In genomic region chr4:6693274-6694176, GRCh38 we compare ENCODE assay signal across 10 cellular contexts. TPM values are rescaled to one million over a fixed set of nuclear protein-coding genes. Genes with fewer than 3 reads are reported as not detected.
DNase-seq lines count a peak whose midpoint lies in the region; ATAC-seq, FAIRE-seq and TF ChIP-seq lines count a peak whose summit lies in the region.
"Had no signal": no experiment of that assay in that cellular context is flagged by ENCODE, and none has a peak within 500 bp of the region (broad histone marks: within the 10 kb centered on the region; RNA-seq: fewer than 3 reads in every experiment).

Gene S100P, plus strand, starts transcription at chr4:6693878. Its CDS starts 55 bp downstream, at chr4:6693933.

- H3K79me2 ChIP-seq in PC-9 (ENCODE audit: low read depth) (peaks cover 48% of the 10 kb centered on the region), H1 (ENCODE audit: control insufficient read depth in 1 of 2, insufficient read depth in 2 of 2, low read length in 2 of 2) (no peaks in the 10 kb centered on the region)

- H3K27me3 ChIP-seq in Caco-2 (replicated peaks; ENCODE audit: control insufficient read depth, insufficient read depth, low read length) (no peaks in the 10 kb centered on the region), PC-9 (ENCODE audit: insufficient read depth, low read depth) (no peaks in the 10 kb centered on the region), H1 (replicated peaks in 1 of 4; ENCODE audit: control insufficient read depth in 3 of 4, extremely low read depth in 1 of 4, insufficient read depth in 3 of 4, low read length in 3 of 4) (no peaks in the 10 kb centered on the region), neutrophil (no peaks in the 10 kb centered on the region)
- H3K27me3 ChIP-seq: body of pancreas had no signal

- peak within 1 kb of the TSS; percentile 16; the same call in 1 of the 2 replicates for H2BK15ac ChIP-seq in H1 (ENCODE audit: low read length)

- H3K4me1 ChIP-seq in Caco-2 (peaks cover 59% of the 10 kb centered on the region), PC-9 (replicated peaks; ENCODE audit: insufficient read depth) (peaks cover 58% of the 10 kb centered on the region), H1 (replicated peaks in 1 of 4; ENCODE audit: control insufficient read depth in 3 of 4, insufficient read depth in 4 of 4, low read length in 3 of 4) (peaks cover 0 to 19% (median 16%) of the 10 kb centered on the region in 4 experiments; a peak in 6 of 7 replicates), neutrophil (ENCODE audit: control insufficient read depth in 1 of 2, insufficient read depth in 1 of 2, low read depth in 1 of 2, low read length in 1 of 2) (peaks cover 87 to 90% of the 10 kb centered on the region in 2 experiments)

- no peak within 1 kb of the TSS for H2BK20ac ChIP-seq in H1 (ENCODE audit: low read length)

- H3K27ac ChIP-seq in PC-9 (peak within 1 kb of the TSS; percentile 100), H1 (ENCODE audit: low read depth, low read length) (no peak within 1 kb of the TSS), neutrophil (peak within 1 kb of the TSS; percentile 98)
- H3K27ac ChIP-seq: body of pancreas had no signal

- H4K8ac ChIP-seq in H1 (ENCODE audit: extremely low read depth, insufficient read depth, low read length), result peak within 1 kb of the TSS; percentile 43; the same call in 1 of the 2 replicates

- 91% methylated on average over 28 of the region's 28 CpGs; no CpG with 5 or more reads in 1 of the 2 experiments for WGBS in H1 (ENCODE audit: extremely low coverage in 1 of 2, insufficient coverage in 1 of 2, insufficient read length in 1 of 2, insufficient replicate concordance in 2 of 2, low coverage in 1 of 2, low lambda C conversion rate in 2 of 2, missing lambda C conversion rate in 1 of 2), 2 experiments

- H2BK5ac ChIP-seq in H1 (ENCODE audit: low read depth, low read length), result no peak within 1 kb of the TSS; the same call in 1 of the 2 replicates

- no peaks in the 10 kb centered on the region; the same call in 1 of the 2 replicates for H3K23me2 ChIP-seq in H1 (ENCODE audit: low read depth, low read length)

- no peak within 1 kb of the TSS for H4K91ac ChIP-seq in H1 (replicated peaks; ENCODE audit: insufficient read length, low read length)

- no peaks in the 10 kb centered on the region for H3K27me3 Mint-ChIP-seq in Caco-2 (ENCODE audit: insufficient read depth, unreplicated experiment)

- H3K9me3 ChIP-seq in Caco-2 (no peaks in the 10 kb centered on the region), PC-9 (ENCODE audit: insufficient read depth, low read depth) (no peaks in the 10 kb centered on the region), H1 (ENCODE audit: insufficient read depth in 2 of 2, low read depth in 1 of 2, low read length in 1 of 2) (no peaks in the 10 kb centered on the region), neutrophil (no peaks in the 10 kb centered on the region)
- H3K9me3 ChIP-seq: body of pancreas had no signal

- H3K4me1 Mint-ChIP-seq in Caco-2 (ENCODE audit: low read depth, unreplicated experiment), result peaks cover 53% of the 10 kb centered on the region

- intact Hi-C loops in Caco-2 (cut with micrococcal nuclease; ENCODE audit: unreplicated experiment), result loop anchor here (2.0 kb wide), 1 partner anchor 15 kb away; the partner anchor contains the start of gene MRFAP1L1
- intact Hi-C loops in PC-9 (cut with micrococcal nuclease; ENCODE audit: unreplicated experiment), result no loop called here

- H3F3A ChIP-seq in PC-9 (ENCODE audit: insufficient read depth, low read depth), result peaks cover 74% of the 10 kb centered on the region

- H3K4me3 Mint-ChIP-seq in Caco-2 (ENCODE audit: unreplicated experiment), result peak within 1 kb of the TSS; percentile 77

- H2BK120ac ChIP-seq in H1 (replicated peaks; ENCODE audit: low read depth, low read length), result no peak within 1 kb of the TSS

- H3K9me2 ChIP-seq in PC-9 (ENCODE audit: insufficient read depth), result no peaks in the 10 kb centered on the region

- H3K23ac ChIP-seq in H1 (ENCODE audit: insufficient read length), result no peak within 1 kb of the TSS

- H3K36me3 ChIP-seq in Caco-2 (ENCODE audit: control insufficient read depth, insufficient read depth, low read length), result no peaks in the 10 kb centered on the region
- H3K36me3 ChIP-seq in PC-9 (ENCODE audit: low read depth), result peaks cover 21% of the 10 kb centered on the region
- H3K36me3 ChIP-seq in H1 (ENCODE audit: control insufficient read depth in 2 of 4, insufficient read depth in 4 of 4, low read length in 3 of 4), result no peaks in the 10 kb centered on the region
- H3K36me3 ChIP-seq in neutrophil, result peaks cover 16% of the 10 kb centered on the region

- peaks cover 4% of the 10 kb centered on the region for H3K79me1 ChIP-seq in H1 (ENCODE audit: low read depth, low read length)

- H2BK12ac ChIP-seq in H1 (ENCODE audit: low read depth, low read length), result 0 out of 2 replicates have a peak within 1 kb of the TSS, but pooled peaks have one; percentile 27

- no peak within 1 kb of the TSS for H3K56ac ChIP-seq in H1 (replicated peaks; ENCODE audit: insufficient read length, low read depth, low read length)

- peak within 1 kb of the TSS; percentile 92 for H3K27ac Mint-ChIP-seq in Caco-2 (ENCODE audit: unreplicated experiment)

- TF ChIP-seq POLR2A in H1 (IDR thresholded peaks at IDR 0.05; ENCODE audit: control extremely low read depth in 1 of 2, low read depth in 2 of 2, low read length in 2 of 2), result no peak

- H3K4me2 ChIP-seq in PC-9, result peak within 1 kb of the TSS; percentile 99
- no peak within 1 kb of the TSS for H3K4me2 ChIP-seq in H1 (ENCODE audit: insufficient read depth in 1 of 2, low read depth in 2 of 2, low read length in 2 of 2)

- FAIRE-seq in H1 (lab: Jason Lieb, UNC) (no peak), GM19239 (lab: Jason Lieb, UNC) (no peak)

- no peak within 1 kb of the TSS; a peak in 1 of 7 replicates for H3K9ac ChIP-seq in H1 (replicated peaks in 1 of 4; ENCODE audit: extremely low read depth in 1 of 4, low read depth in 3 of 4, low read length in 3 of 4)

- TF ChIP-seq CTCF in Caco-2 (IDR thresholded peaks at IDR 0.05; ENCODE audit: insufficient read depth in 1 of 2, low read depth in 1 of 2, low read length in 1 of 2, severe bottlenecking in 1 of 2, unreplicated experiment in 1 of 2) (no peak), PC-9 (conservative IDR thresholded peaks at IDR 0.05) (no peak), H1 (IDR thresholded peaks at IDR 0.05; ENCODE audit: control extremely low read depth in 1 of 3, insufficient read depth in 1 of 3, low read depth in 1 of 3, low read length in 3 of 3) (no peak), neutrophil (IDR thresholded peaks at IDR 0.05) (no peak)

- no peak within 1 kb of the TSS for H3K4ac ChIP-seq in H1 (replicated peaks; ENCODE audit: insufficient read length, low read depth, low read length)

- no peak for ATAC-seq in HG03045 (IDR thresholded peaks at IDR 0.05; ENCODE audit: unreplicated experiment)
- ATAC-seq: body of pancreas had no signal

- TF ChIP-seq RAD21 in H1 (IDR thresholded peaks at IDR 0.05 in 1 of 2, conservative IDR thresholded peaks at IDR 0.05 in 1 of 2; ENCODE audit: low read depth in 2 of 2, low read length in 2 of 2), result no peak

- H4K5ac ChIP-seq in H1 (ENCODE audit: insufficient read length, low read depth, low read length), result no peak within 1 kb of the TSS

- H3K9me3 Mint-ChIP-seq in Caco-2 (ENCODE audit: unreplicated experiment), result no peaks in the 10 kb centered on the region

- CTCF ChIA-PET in Caco-2 (lab: Charles Lee), result no interaction called here
- CTCF ChIA-PET in PC-9 (lab: Charles Lee), result interaction anchor here (1.3 kb wide), 1 partner anchor 19 kb away, joined by 3 read pairs; no protein-coding TSS in a partner anchor
- CTCF ChIA-PET in H1 (lab: Charles Lee; ENCODE audit: partially characterized antibody), result interaction anchor here (0.7 to 6.6 kb wide), 10 partner anchors 7 to 378 kb away, joined by 3 to 59 read pairs (median 5); partner anchors contain the start of gene MRFAP1L1

- H4K20me1 ChIP-seq in PC-9 (ENCODE audit: insufficient read depth), result peaks cover 29% of the 10 kb centered on the region
- peaks cover 0 to 2% of the 10 kb centered on the region in 2 experiments for H4K20me1 ChIP-seq in H1 (replicated peaks in 1 of 2; ENCODE audit: control insufficient read depth in 1 of 2, insufficient read depth in 2 of 2, low read length in 2 of 2)

- H2AFZ ChIP-seq in PC-9 (no peak within 1 kb of the TSS), H1 (ENCODE audit: low read length) (no peak within 1 kb of the TSS)

- H2AK5ac ChIP-seq in H1 (ENCODE audit: low read depth, low read length), result no peak within 1 kb of the TSS

- POLR2A ChIA-PET in Caco-2 (lab: Charles Lee), result interaction anchor here (0.5 to 1.0 kb wide), 2 partner anchors 19 to 21 kb away, joined by 3 to 4 read pairs; no protein-coding TSS in a partner anchor
- POLR2A ChIA-PET in PC-9 (lab: Charles Lee; ENCODE audit: unreplicated experiment), result interaction anchor here (0.6 to 1.1 kb wide), 9 partner anchors 16 to 495 kb away, joined by 3 to 28 read pairs (median 3); partner anchors contain the start of gene MRFAP1L1
- POLR2A ChIA-PET in H1 (lab: Charles Lee; ENCODE audit: partially characterized antibody), result interaction anchor here (1.2 kb wide), 1 partner anchor 8 kb away, joined by 4 read pairs; no protein-coding TSS in a partner anchor

- BruUV-seq in Caco-2 (replicated peaks; lab: Mats Ljungman, UMichigan), result TSS peak; percentile 80
- BruUV-seq in PC-9 (replicated peaks; lab: Mats Ljungman, UMichigan), result TSS peak; percentile 86

- H3K4me3 ChIP-seq in Caco-2 (ENCODE audit: low read depth, low read length) (peak within 1 kb of the TSS; percentile 24), PC-9 (peak within 1 kb of the TSS; percentile 86), H1 (ENCODE audit: extremely low read depth in 1 of 4, insufficient read depth in 2 of 4, low read depth in 3 of 4, low read length in 4 of 4) (no peak within 1 kb of the TSS), neutrophil (ENCODE audit: low read depth in 1 of 2, low read length in 1 of 2) (peak within 1 kb of the TSS; percentile 72 to 85)
- H3K4me3 ChIP-seq: body of pancreas had no signal

- H3K18ac ChIP-seq in H1 (ENCODE audit: extremely low read depth, low read length), result no peak within 1 kb of the TSS

- no peak for TF ChIP-seq EP300 in H1 (IDR thresholded peaks at IDR 0.05; ENCODE audit: borderline replicate concordance in 1 of 2, low read depth in 2 of 2, low read length in 2 of 2)

- peak; percentile 63 to 75 for DNase-seq in Caco-2
- peak; percentile 81 to 91 for DNase-seq in PC-9
- no peak for DNase-seq in H1 (ENCODE audit: low read depth in 1 of 2, low spot score in 2 of 2)
- no peak for DNase-seq in activated CD4-positive, CD25-positive, alpha-beta regulatory T cell (lab: John Stamatoyannopoulos, UW)
- DNase-seq in GM19239 (ENCODE audit: insufficient read length, low spot score), result no peak
- no peak for DNase-seq in RKO (ENCODE audit: low spot score)
- DNase-seq: body of pancreas, NCI-H510A had no signal

- peaks cover 33% of the 10 kb centered on the region for H3K36me3 Mint-ChIP-seq in Caco-2 (ENCODE audit: insufficient read depth, unreplicated experiment)

- no peak within 1 kb of the TSS for H3K14ac ChIP-seq in H1 (ENCODE audit: insufficient read length)

RNA-seq across cellular contexts. Expression of gene S100P, which starts in this region (rescaled TPM):
- total RNA-seq in Caco-2 (2022) (70.8 and 96.9 TPM in 2 replicates), PC-9 (2021) (480 and 837 TPM in 2 replicates)
- total RNA-seq in H1 (2021; fragmentation: NEBNext Ultra II Directional; extraction: Animal tissue kit (Norgen Biotek cat#: 25700)), result not detected in 2 replicates
- not detected in 2 replicates for polyA plus RNA-seq in H1 (2011; rRNA removed)
- polyA plus RNA-seq in H1 (2011; cell fraction: cytosol; rRNA removed), result not detected
- polyA plus RNA-seq in H1 (2011; cell fraction: nucleus; rRNA removed), result 0.14 TPM
- polyA plus RNA-seq in H1 (2012, experiment 1 of 2), result 0.58 TPM in 1 of 4 replicates, not detected in the others
- not detected for polyA plus RNA-seq in H1 (2012, experiment 2 of 2)
- polyA plus RNA-seq in H1 (2013, experiment 1 of 2), result not detected
- not detected for polyA plus RNA-seq in H1 (2013, experiment 2 of 2)
- polyA minus RNA-seq in H1 (2011; rRNA and poly(A)+ RNA removed), result not detected in 2 replicates
- 12.6 TPM for polyA minus RNA-seq in H1 (2011; cell fraction: cytosol; rRNA and poly(A)+ RNA removed)
- polyA minus RNA-seq in H1 (2011; cell fraction: nucleus; rRNA and poly(A)+ RNA removed), result 5.8 TPM

Comparison
In these comparisons a context has a peak if more than half of its experiments do, and no peak if none do; other contexts are left out.
1. RNA of gene S100P (total RNA-seq): 480 to 837 TPM in PC-9 and 70.8 to 96.9 TPM in Caco-2; not detected in H1; every median in the first group is over 10 times any median in the second.
2. DNase-seq: peak in Caco-2 (2 of 2) and PC-9 (2 of 2); none in H1 (0 of 2), activated CD4-positive, CD25-positive, alpha-beta regulatory T cell (0 of 4), GM19239 (single experiment) and RKO (single experiment).
3. H3K4me3 ChIP-seq: peak in Caco-2 (single experiment), PC-9 (single experiment) and neutrophil (2 of 2); none in H1 (0 of 4).